9 cellular contexts compared by ENCODE assay signal in the genomic region with DNA sequence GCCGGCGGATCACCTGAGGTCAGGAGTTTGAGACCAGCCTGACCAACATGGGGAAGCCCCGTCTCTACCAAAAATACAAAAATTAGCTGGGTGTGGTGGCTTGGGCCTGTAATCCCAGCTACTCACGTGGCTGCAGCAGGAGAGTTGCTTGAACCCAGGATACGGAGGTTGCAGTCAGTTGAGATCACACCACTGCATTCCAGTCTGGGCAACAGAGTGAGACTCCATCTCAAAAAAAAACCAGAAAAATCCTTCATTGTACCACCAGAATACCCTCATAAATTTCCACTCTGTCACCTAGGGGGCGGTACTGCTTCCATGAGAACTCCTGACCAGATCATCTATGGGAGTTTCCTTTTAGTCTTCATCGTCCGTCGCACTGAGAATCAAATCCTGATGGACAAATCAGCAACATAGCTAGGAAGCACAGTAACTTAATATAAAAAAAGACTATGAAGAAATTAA.
DNase-seq lines count a peak whose midpoint lies in the region; ATAC-seq, FAIRE-seq and TF ChIP-seq lines count a peak whose summit lies in the region.
"Had no signal": no experiment of that assay in that cellular context is flagged by ENCODE, and none has a peak within 500 bp of the region (broad histone marks: within the 10 kb centered on the region; RNA-seq: fewer than 3 reads in every experiment).

No MANE protein-coding gene starts in this region.

- no peaks in the 10 kb centered on the region for H3K4me1 Mint-ChIP-seq in endodermal cell

- TF ChIP-seq CTCF in RWPE2 (IDR thresholded peaks at IDR 0.05; ENCODE audit: poor library complexity, severe bottlenecking): peak; percentile 63
- TF ChIP-seq CTCF in endodermal cell (conservative IDR thresholded peaks at IDR 0.05): peak; percentile 69
- no peak for TF ChIP-seq CTCF in WERI-Rb-1 (IDR thresholded peaks at IDR 0.05; ENCODE audit: low read depth, low read length)

- H3K4me1 ChIP-seq in RWPE2 (ENCODE audit: insufficient read depth, poor library complexity, severe bottlenecking): peaks cover 21% of the 10 kb centered on the region
- H3K4me1 ChIP-seq in endodermal cell (ENCODE audit: control insufficient read depth, insufficient read depth, low read length): no peaks in the 10 kb centered on the region

- no peaks in the 10 kb centered on the region for H3K27me3 Mint-ChIP-seq in endodermal cell (ENCODE audit: insufficient read depth)
- H3K27me3 Mint-ChIP-seq: natural killer cell treated with Interleukin-12 subunit alpha and Interleukin-12 subunit beta and Interleukin-15 and Interleukin-18, amount 100 ng/mL, for 72 hours had no signal

- H3K27me3 ChIP-seq in RWPE2 (ENCODE audit: insufficient read depth, poor library complexity, severe bottlenecking) (no peaks in the 10 kb centered on the region), endodermal cell (ENCODE audit: control insufficient read depth, insufficient read depth, low read length, poor library complexity, severe bottlenecking) (no peaks in the 10 kb centered on the region), WERI-Rb-1 (ENCODE audit: insufficient read depth, low read depth, severe bottlenecking) (no peaks in the 10 kb centered on the region)

- no peak overlapping the region for H3K9ac ChIP-seq in endodermal cell (ENCODE audit: extremely low read depth, low read length, poor library complexity, severe bottlenecking)

- H3K9me3 ChIP-seq in RWPE2 (ENCODE audit: severe bottlenecking): no peaks in the 10 kb centered on the region
- H3K9me3 ChIP-seq in endodermal cell (ENCODE audit: control insufficient read depth, low read length): no peaks in the 10 kb centered on the region
- H3K9me3 ChIP-seq in WERI-Rb-1 (ENCODE audit: severe bottlenecking): no peaks in the 10 kb centered on the region

- H3K4me3 ChIP-seq in RWPE2 (ENCODE audit: severe bottlenecking) (peak overlapping the region; percentile 30), endodermal cell (ENCODE audit: low read length) (no peak overlapping the region), skin epidermis (peak overlapping the region; percentile 14 to 31 (median 26)), WERI-Rb-1 (ENCODE audit: low read depth, low read length) (no peak overlapping the region)

- H3K27ac ChIP-seq in RWPE2 (ENCODE audit: poor library complexity, severe bottlenecking): peak overlapping the region; percentile 90
- H3K27ac ChIP-seq in endodermal cell (ENCODE audit: low read depth, low read length): no peak overlapping the region
- peak overlapping the region in 20 of 21 experiments; percentile 37 to 93 (median 82) for H3K27ac ChIP-seq in skin epidermis
- no peak overlapping the region for H3K27ac ChIP-seq in WERI-Rb-1

- no peak; the same call in 1 of the 2 replicates for TF ChIP-seq POLR2A in GM12892 (IDR thresholded peaks at IDR 0.05; ENCODE audit: low read depth, low read length)

- ATAC-seq in GM19395 (IDR thresholded peaks at IDR 0.05; ENCODE audit: unreplicated experiment) (peak; percentile 26), RWPE2 (ENCODE audit: low read depth) (peak; percentile 30; the same call in 2 of the 3 replicates)

- H3K4me3 Mint-ChIP-seq in endodermal cell: no peak overlapping the region
- H3K4me3 Mint-ChIP-seq: natural killer cell treated with Interleukin-12 subunit alpha and Interleukin-12 subunit beta and Interleukin-15 and Interleukin-18, amount 100 ng/mL, for 72 hours had no signal

- peak; percentile 29 for DNase-seq in AG08396 (ENCODE audit: low spot score)
- no peak for DNase-seq in RWPE2 (ENCODE audit: low spot score)
- peak; percentile 69 for DNase-seq in endodermal cell
- DNase-seq in NCI-H748 treated with DMSO at 0.1 percent for 48 hours (lab: John Stamatoyannopoulos, UW): no peak
- no peak for DNase-seq in WERI-Rb-1
- DNase-seq in GM12892 (ENCODE audit: insufficient read length): no peak

- FAIRE-seq in GM12892 (lab: Jason Lieb, UNC): no peak

- WGBS in endodermal cell (ENCODE audit: insufficient coverage in 1 of 2, insufficient read length in 1 of 2), 2 experiments: 61 to 88% methylated on average over 2 to 9 of the region's 9 CpGs

- H3K36me3 ChIP-seq in RWPE2 (ENCODE audit: low read depth): peaks cover 42% of the 10 kb centered on the region
- no peaks in the 10 kb centered on the region for H3K36me3 ChIP-seq in endodermal cell (ENCODE audit: control insufficient read depth, insufficient read depth, low read length)
- H3K36me3 ChIP-seq in WERI-Rb-1: no peaks in the 10 kb centered on the region

- H3K27ac Mint-ChIP-seq in endodermal cell: no peak overlapping the region
- H3K27ac Mint-ChIP-seq: natural killer cell treated with Interleukin-12 subunit alpha and Interleukin-12 subunit beta and Interleukin-15 and Interleukin-18, amount 100 ng/mL, for 72 hours had no signal

- peaks cover 6% of the 10 kb centered on the region for H3K36me3 Mint-ChIP-seq in endodermal cell (ENCODE audit: low read depth)

- H3K9me3 Mint-ChIP-seq in endodermal cell: no peaks in the 10 kb centered on the region
- H3K9me3 Mint-ChIP-seq: natural killer cell treated with Interleukin-12 subunit alpha and Interleukin-12 subunit beta and Interleukin-15 and Interleukin-18, amount 100 ng/mL, for 72 hours had no signal

Comparison
In these comparisons a context has a peak if more than half of its experiments do, and no peak if none do; other contexts are left out.
1. DNase-seq: peak in AG08396 (single experiment) and endodermal cell (single experiment); none in RWPE2 (single experiment), NCI-H748 treated with DMSO at 0.1 percent for 48 hours (single experiment), WERI-Rb-1 (single experiment) and GM12892 (single experiment).
2. H3K27ac ChIP-seq: peak in RWPE2 (single experiment) and skin epidermis (20 of 21); none in endodermal cell (single experiment) and WERI-Rb-1 (single experiment).
3. H3K4me3 ChIP-seq: peak in RWPE2 (single experiment) and skin epidermis (7 of 7); none in endodermal cell (single experiment) and WERI-Rb-1 (single experiment).